13 cellular contexts compared by ENCODE assay signal in the genomic region with DNA sequence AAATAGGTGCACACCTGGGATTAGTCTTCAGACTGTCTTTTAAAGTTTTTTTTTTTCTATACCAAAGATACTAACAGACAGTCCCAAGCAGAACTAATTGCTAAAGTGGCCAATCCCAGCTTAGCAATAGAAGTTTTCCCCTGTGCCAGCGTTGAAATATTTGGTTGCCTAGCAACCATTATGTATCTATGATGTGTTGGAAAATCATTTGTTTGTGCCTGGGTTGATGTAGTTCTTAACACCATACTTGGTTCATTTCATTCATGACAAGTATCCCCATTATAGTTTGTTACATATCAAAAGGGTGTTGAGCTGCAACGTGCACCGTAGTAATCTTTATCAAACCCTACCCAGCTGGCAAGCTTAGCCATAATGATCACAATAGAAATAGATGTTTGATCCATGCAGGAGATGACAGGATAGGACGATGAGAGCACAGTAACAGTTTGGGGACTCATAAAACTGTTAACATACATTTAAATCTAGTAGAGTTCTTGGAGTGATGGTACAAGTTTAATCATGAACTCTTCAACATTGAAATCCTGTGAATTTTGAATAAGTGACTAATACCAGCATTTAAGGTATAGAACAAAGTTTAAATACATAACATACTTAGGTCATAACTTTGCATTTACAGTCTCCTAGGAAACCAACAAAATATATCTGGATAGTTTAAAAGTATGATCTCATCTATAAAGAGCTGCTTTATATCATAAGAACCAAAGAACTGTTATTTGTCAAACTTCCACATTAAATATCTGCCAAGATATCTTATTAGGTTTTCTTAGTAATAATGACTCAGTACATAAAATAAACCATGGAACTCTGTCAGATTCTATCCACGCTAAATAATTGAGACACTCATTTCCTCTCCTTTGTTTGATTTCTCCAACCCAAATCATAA.
DNase-seq lines count a peak whose midpoint lies in the region; ATAC-seq and TF ChIP-seq lines count a peak whose summit lies in the region.
"Had no signal": no experiment of that assay in that cellular context is flagged by ENCODE, and none has a peak within 500 bp of the region (broad histone marks: within the 10 kb centered on the region; RNA-seq: fewer than 3 reads in every experiment).

No MANE protein-coding gene starts in this region.

- CTCF ChIA-PET in RWPE1 (lab: Yijun Ruan, JAX), result interaction anchor here (0.6 to 0.7 kb wide), 2 partner anchors 70 to 158 kb away, joined by 4 to 9 read pairs; no protein-coding TSS in a partner anchor

- H3K27ac ChIP-seq in RWPE1, result no peak overlapping the region

- ATAC-seq in omental fat pad (ENCODE audit: low FRiP score) (peak; percentile 45), HG03571 (IDR thresholded peaks at IDR 0.05; ENCODE audit: unreplicated experiment) (no peak)

- peak; percentile 35 for DNase-seq in DMS153 treated with DMSO at 0.1 percent for 48 hours (lab: John Stamatoyannopoulos, UW; ENCODE audit: unreplicated experiment)
- peak; percentile 80 for DNase-seq in RWPE1 (ENCODE audit: low spot score)
- DNase-seq in fibroblast of gingiva (ENCODE audit: low read depth), result peak; percentile 64
- DNase-seq in omental fat pad (ENCODE audit: low spot score), result no peak
- no peak for DNase-seq in UCSD-AML1 (lab: John Stamatoyannopoulos, UW; ENCODE audit: unreplicated experiment)
- DNase-seq in stimulated activated CD4-positive, alpha-beta T cell treated with anti-CD3 and anti-CD28 coated beads, Interleukin-4, amount 100 ng/mL, for 4 hours, result no peak
- no peak for DNase-seq in nucleus accumbens (lab: John Stamatoyannopoulos, UW)
- DNase-seq: activated T-cell treated with anti-CD3 and anti-CD28 coated beads, Interleukin-2, amount 50 U/mL, for 24 hours; COR-L47; effector memory CD4-positive, alpha-beta T cell; GOT3; NCI-H345 had no signal

- POLR2A ChIA-PET in RWPE1 (lab: Yijun Ruan, JAX; ENCODE audit: low non-redundant PET), result no interaction called here

- TF ChIP-seq CTCF in RWPE1 (conservative IDR thresholded peaks at IDR 0.05; ENCODE audit: low read depth), result no peak
- TF ChIP-seq CTCF in omental fat pad (IDR thresholded peaks at IDR 0.05), result no peak

Comparison
In these comparisons a context has a peak if more than half of its experiments do, and no peak if none do; other contexts are left out.
1. DNase-seq: peak in DMS153 treated with DMSO at 0.1 percent for 48 hours (single experiment), RWPE1 (single experiment) and fibroblast of gingiva (single experiment); none in omental fat pad (single experiment), UCSD-AML1 (single experiment), stimulated activated CD4-positive, alpha-beta T cell treated with anti-CD3 and anti-CD28 coated beads, Interleukin-4, amount 100 ng/mL, for 4 hours (0 of 2) and nucleus accumbens (0 of 56).